ENCODE assay signal across 8 cellular contexts in the genomic region with DNA sequence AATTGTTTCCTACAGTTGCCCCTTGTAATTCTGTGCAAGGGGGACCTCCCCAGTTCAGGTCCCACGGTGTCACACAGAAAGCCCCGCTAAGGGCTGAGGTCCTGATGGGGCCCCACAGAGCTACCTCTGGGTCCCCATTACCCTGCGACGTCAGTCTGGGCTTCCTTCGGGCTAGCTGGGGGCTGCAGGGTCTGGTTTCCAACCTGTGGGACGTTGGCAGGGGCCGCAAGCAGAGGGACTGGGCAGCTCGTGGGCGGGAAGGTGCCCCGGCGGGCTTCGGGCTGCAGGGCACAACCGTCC. TPM values are rescaled to one million over a fixed set of nuclear protein-coding genes. Genes with fewer than 3 reads are reported as not detected.
DNase-seq lines count a peak whose midpoint lies in the region; ATAC-seq, FAIRE-seq and TF ChIP-seq lines count a peak whose summit lies in the region.

No MANE protein-coding gene starts in this region.

- peak; percentile 5 for FAIRE-seq in GM12892 (lab: Jason Lieb, UNC)

- TF ChIP-seq POLR2A in GM12892 (IDR thresholded peaks at IDR 0.05; ENCODE audit: low read depth, low read length) = no peak

- peak overlapping the region; percentile 57 to 84 for H3K27ac Mint-ChIP-seq in T-cell

- H3K4me1 Mint-ChIP-seq in T-cell = peaks cover 15 to 24% (median 18%) of the 10 kb centered on the region in 3 donors

- H3K9me3 Mint-ChIP-seq in T-cell = no peaks in the 10 kb centered on the region

- peak overlapping the region; percentile 72 to 87 (median 78) for H3K4me3 Mint-ChIP-seq in T-cell

- H3K36me3 Mint-ChIP-seq in T-cell = peaks cover 6% of the 10 kb centered on the region

- ATAC-seq in HG02588 (IDR thresholded peaks at IDR 0.05; ENCODE audit: unreplicated experiment) (peak; percentile 6), T-cell (replicated peaks in 1 of 4) (peak in 1 of 4 experiments; percentile 1)

- CTCF ChIA-PET in T-cell (lab: Charles Lee) = interaction anchor here in 1 of 2 donors (0.8 to 1.0 kb wide), 2 partner anchors 54 to 260 kb away, joined by 3 to 4 read pairs; a partner anchor contains a TSS

- DNase-seq in GM12892 (ENCODE audit: insufficient read length) = no peak
- no peak for DNase-seq in T-cell
- DNase-seq in foreskin fibroblast = no peak
- no peak for DNase-seq in NCI-H146 treated with DMSO at 0.1 percent for 48 hours (lab: John Stamatoyannopoulos, UW; ENCODE audit: unreplicated experiment)
- no peak for DNase-seq in mucosa of gallbladder (ENCODE audit: low spot score)
- DNase-seq in central memory CD4-positive, alpha-beta T cell = no peak

- no peak for TF ChIP-seq CTCF in foreskin fibroblast (IDR thresholded peaks at IDR 0.05; ENCODE audit: low read depth, low read length)

- POLR2A ChIA-PET in T-cell (lab: Charles Lee) = interaction anchor here in 1 of 2 donors (1.3 kb wide), 1 partner anchor 12 kb away, joined by 5 read pairs; a partner anchor contains a TSS

- peak overlapping the region; percentile 71 to 95 (median 85) for H3K27ac ChIP-seq in skin epidermis

- H3K27me3 Mint-ChIP-seq in T-cell = no peaks in the 10 kb centered on the region

- H3K4me3 ChIP-seq in foreskin fibroblast (ENCODE audit: low read depth in 1 of 2, low read length in 2 of 2) = peak overlapping the region; percentile 82 to 93
- H3K4me3 ChIP-seq in skin epidermis = peak overlapping the region; percentile 64 to 80 (median 76)

RNA-seq across cellular contexts. Expression of a gene that starts 0.7 kb away (rescaled TPM):
- polyA plus RNA-seq in GM12892 (2012; ENCODE audit: missing spikeins) = 32.5 TPM
- total RNA-seq in T-cell (10 to 100 TPM in 4 of 5 donors, 1 to 10 TPM in 1; 8.9 to 18.0 (median 15.4) TPM), mucosa of gallbladder (64.3 TPM)

RNA-seq across cellular contexts. Expression of a gene that starts 11.4 kb away (rescaled TPM):
- 55.2 TPM for polyA plus RNA-seq in GM12892 (2012; ENCODE audit: missing spikeins)
- total RNA-seq in T-cell = 10 to 100 TPM; 65.0 to 78.5 (median 74.3) TPM
- 82.6 TPM for total RNA-seq in mucosa of gallbladder

RNA-seq across cellular contexts. Expression of a gene that starts 11.8 kb away (rescaled TPM):
- polyA plus RNA-seq in GM12892 (2012; ENCODE audit: missing spikeins) = 4,000 TPM
- total RNA-seq in T-cell = 1,000 to 10,000 TPM; 1,733 to 2,728 (median 2,161) TPM
- 662 TPM for total RNA-seq in mucosa of gallbladder

RNA-seq across cellular contexts. Expression of a gene that starts 27.0 kb away (rescaled TPM):
- polyA plus RNA-seq in GM12892 (2012; ENCODE audit: missing spikeins) = 61.7 TPM
- 100 to 1,000 TPM in 4 of 5 donors, 10 to 100 TPM in 1; 91.2 to 113 (median 112) TPM for total RNA-seq in T-cell
- 201 TPM for total RNA-seq in mucosa of gallbladder

RNA-seq across cellular contexts. Expression of a gene that starts 32.0 kb away (rescaled TPM):
- 22.1 TPM for polyA plus RNA-seq in GM12892 (2012; ENCODE audit: missing spikeins)
- total RNA-seq in T-cell (100 to 1,000 TPM; 104 to 121 (median 118) TPM), mucosa of gallbladder (23.2 TPM)
